In genomic region chr15:101356512-101356911, GRCh38 we compare ENCODE assay signal across 4 cellular contexts.
DNase-seq lines count a peak whose midpoint lies in the region; ATAC-seq, FAIRE-seq and TF ChIP-seq lines count a peak whose summit lies in the region.
"Not testable (repeated sequence)": the region's sequence is repeated elsewhere in the genome, so short reads cannot be mapped to it uniquely, and the experiment has no call there.

No MANE protein-coding gene starts in this region.

- TF ChIP-seq RAD21 in A549 (conservative IDR thresholded peaks at IDR 0.05 in 1 of 2, IDR thresholded peaks at IDR 0.05 in 1 of 2): not testable (repeated sequence)

- POLR2A ChIA-PET in A549 (lab: Yijun Ruan, JAX); HEK293 (lab: Yijun Ruan, JAX): not testable (repeated sequence)

- not testable (repeated sequence) for H2AFZ ChIP-seq in osteoblast (ENCODE audit: low read length)

- intact Hi-C loops in left ventricle myocardium inferior (cut with micrococcal nuclease): not testable (repeated sequence)

- not testable (repeated sequence) for ATAC-seq in A549

- FAIRE-seq in A549 (lab: Jason Lieb, UNC): not testable (repeated sequence)

- not testable (repeated sequence) for H3K4me3 ChIP-seq in A549; HEK293 (ENCODE audit: low read depth, low read length); left ventricle myocardium inferior; osteoblast (ENCODE audit: insufficient read depth, low read length)

- peaks cover 14% of the 10 kb centered on the region for H3K4me1 ChIP-seq in A549
- H3K4me1 ChIP-seq in HEK293 (ENCODE audit: control insufficient read depth, insufficient read depth, low read length); osteoblast (ENCODE audit: insufficient read depth, low read length): not testable (repeated sequence)
- H3K4me1 ChIP-seq in left ventricle myocardium inferior: peaks cover 39% of the 10 kb centered on the region

- DNase-seq in A549 (ENCODE audit: low read depth in 1 of 2, low spot score in 1 of 2); left ventricle myocardium inferior: not testable (repeated sequence)
- peak; percentile 30 for DNase-seq in osteoblast (ENCODE audit: insufficient read length, low spot score, missing footprints)

- CTCF ChIA-PET in A549 (lab: Yijun Ruan, JAX): interaction anchor here (0.7 to 2.0 kb wide), 4 partner anchors 13 to 285 kb away, joined by 3 to 5 read pairs (median 4); no protein-coding TSS in a partner anchor
- CTCF ChIA-PET in HEK293 (lab: Yijun Ruan, JAX): not testable (repeated sequence)

- not testable (repeated sequence) for TF ChIP-seq CTCF in A549 (IDR thresholded peaks at IDR 0.05); HEK293 (tag by site-specific recombination; IDR thresholded peaks at IDR 0.05); left ventricle myocardium inferior (IDR thresholded peaks at IDR 0.05; ENCODE audit: borderline replicate concordance); osteoblast (IDR thresholded peaks at IDR 0.05; ENCODE audit: extremely low read depth, low read depth, low read length)

- not testable (repeated sequence) for H3K27ac ChIP-seq in A549; HEK293 (ENCODE audit: extremely low read depth, low read depth, low read length); osteoblast (ENCODE audit: low read depth, low read length)
- peak overlapping the region; percentile 85 for H3K27ac ChIP-seq in left ventricle myocardium inferior (replicated peaks)

- not testable (repeated sequence) for TF ChIP-seq POLR2A in A549 (IDR thresholded peaks at IDR 0.05; ENCODE audit: low read length)

- H3K36me3 ChIP-seq in HEK293 (ENCODE audit: control insufficient read depth in 2 of 2, insufficient read depth in 1 of 2, low read length in 2 of 2): peaks cover 0 to 20% of the 10 kb centered on the region in 2 experiments; a peak in 1 of 3 replicates
- not testable (repeated sequence) for H3K36me3 ChIP-seq in left ventricle myocardium inferior; osteoblast (ENCODE audit: insufficient read depth, low read length)

- TF ChIP-seq EP300 in A549 (IDR thresholded peaks at IDR 0.05): not testable (repeated sequence)

- not testable (repeated sequence) for H3K9me3 ChIP-seq in A549; HEK293 (ENCODE audit: control insufficient read depth, insufficient read depth, low read depth, low read length); left ventricle myocardium inferior (replicated peaks); osteoblast (ENCODE audit: low read depth, low read length)

- not testable (repeated sequence) for H3K27me3 ChIP-seq in left ventricle myocardium inferior (ENCODE audit: low read depth); osteoblast (ENCODE audit: insufficient read depth, low read length)

- not testable (repeated sequence) for H3K79me2 ChIP-seq in osteoblast (ENCODE audit: insufficient read depth, low read length)

- H4K20me1 ChIP-seq in osteoblast (ENCODE audit: insufficient read depth, low read length): not testable (repeated sequence)

- not testable (repeated sequence) for H3K4me2 ChIP-seq in A549; osteoblast (ENCODE audit: insufficient read depth, low read length)

- 85% methylated on average over 6 of the region's 6 CpGs for WGBS in A549 (ENCODE audit: missing lambda C conversion rate)

TF ChIP-seq in A549, 52 proteins besides CTCF, POLR2A, EP300 and RAD21:
- TF ChIP-seq ZC3H11A (IDR thresholded peaks at IDR 0.05): peak; percentile 82

TF ChIP-seq in HEK293, 187 proteins besides CTCF, POLR2A, EP300 and RAD21:
- TF ChIP-seq ZNF140 (tag by site-specific recombination; IDR thresholded peaks at IDR 0.05): 0 out of 2 replicates have a peak, but pooled peaks have one; percentile 5
- peak; percentile 39 for TF ChIP-seq ZNF426 (tag by site-specific recombination; IDR thresholded peaks at IDR 0.05)
- TF ChIP-seq ZNF555 (tag by site-specific recombination; conservative IDR thresholded peaks at IDR 0.05): peak; percentile 20; the same call in 1 of the 2 replicates
- peak; percentile 58; the same call in 1 of the 2 replicates for TF ChIP-seq ZNF394 (tag by site-specific recombination; IDR thresholded peaks at IDR 0.05; ENCODE audit: borderline replicate concordance)
